ENCODE assay signal across 8 cellular contexts in genomic region chr20:34676642-34677373, GRCh38. TPM values are rescaled to one million over a fixed set of nuclear protein-coding genes. Genes with fewer than 3 reads are reported as not detected.
A peak's percentile ranks its signal among the peaks of the same experiment; 100 is the strongest.
DNase-seq lines count a peak whose midpoint lies in the region; ATAC-seq and TF ChIP-seq lines count a peak whose summit lies in the region.

PIGU (minus strand) TSS chr20:34677092; CDS start chr20:34677085, 7 bp downstream.

- ATAC-seq in HG03442 (IDR thresholded peaks at IDR 0.05; ENCODE audit: unreplicated experiment): peak; percentile 94

- H3K4me1 ChIP-seq in BE2C: no peaks in the 10 kb centered on the region

- peak within 1 kb of the TSS; percentile 86 for H3K4me3 ChIP-seq in BE2C (ENCODE audit: low read depth, low read length)

- TF ChIP-seq CTCF in BE2C (IDR thresholded peaks at IDR 0.05; ENCODE audit: low read depth, low read length): no peak

- H3K27ac ChIP-seq in cingulate gyrus (ENCODE audit: low read depth, low read length) (peak within 1 kb of the TSS; percentile 60), layer of hippocampus (ENCODE audit: low read depth, low read length) (peak within 1 kb of the TSS; percentile 84)

- DNase-seq in BE2C: peak; percentile 97
- peak; percentile 91 for DNase-seq in GM19238 (ENCODE audit: insufficient read length, low spot score)
- DNase-seq in NCI-H524 (lab: John Stamatoyannopoulos, UW): peak; percentile 89 to 98
- peak; percentile 94 to 95 for DNase-seq in activated CD4-positive, alpha-beta T cell treated with anti-CD3 and anti-CD28 coated beads for 4 hours
- peak; percentile 92 to 94 for DNase-seq in stimulated activated CD4-positive, alpha-beta T cell treated with anti-CD3 and anti-CD28 coated beads, Interleukin-1b, Interleukin-23, amount 100 ng/mL, for 4 hours (ENCODE audit: low read depth in 2 of 2)

- H3K9me3 ChIP-seq in BE2C: no peaks in the 10 kb centered on the region

- H3K36me3 ChIP-seq in BE2C: no peaks in the 10 kb centered on the region

- H3K27me3 ChIP-seq in BE2C (no peaks in the 10 kb centered on the region), layer of hippocampus (ENCODE audit: control insufficient read depth, insufficient read depth, low read length) (no peaks in the 10 kb centered on the region)

RNA-seq across cellular contexts. Expression of gene PIGU, which starts in this region (rescaled TPM):
- 37.3 TPM for polyA plus RNA-seq in BE2C (2012; ENCODE audit: insufficient read depth, insufficient read length, low read depth)

Comparison
In these comparisons a context has a peak if more than half of its experiments do, and no peak if none do; other contexts are left out.
1. Peak in every context shown above with its lines: DNase-seq, ATAC-seq, H3K4me3 ChIP-seq and H3K27ac ChIP-seq.